ENCODE assay signal across 22 cellular contexts in genomic region chr7:159118623-159119022, GRCh38. TPM values are rescaled to one million over a fixed set of nuclear protein-coding genes. Genes with fewer than 3 reads are reported as not detected.
"Had no signal": no experiment of that assay in that cellular context is flagged by ENCODE, and none has a peak within 500 bp of the region (broad histone marks: within the 10 kb centered on the region; RNA-seq: fewer than 3 reads in every experiment).

No MANE protein-coding gene starts in this region.

- H3K9me3 ChIP-seq: adrenal gland, ascending aorta, neutrophil, ovary, psoas muscle, vagina had no signal

- H3K36me3 Mint-ChIP-seq: activated CD4-positive, alpha-beta memory T cell treated with anti-CD3 and anti-CD28 coated beads for 36 hours; activated naive CD4-positive, alpha-beta T cell treated with anti-CD3 and anti-CD28 coated beads, Interleukin-2, amount 50 U/mL, for 24 hours; naive B cell; stimulated activated naive B cell treated with anti-CD40 and anti-IgM and Interleukin-4, amounts not matched to agents 10 μg/mL and 1 μg/mL and 100 μg/mL, for 72 hours had no signal

- ATAC-seq: esophagus mucosa; psoas muscle; stimulated activated naive B cell treated with anti-CD40 and anti-IgM and Interleukin-4, amounts not matched to agents 10 μg/mL and 1 μg/mL and 100 μg/mL, for 72 hours had no signal

- DNase-seq: activated CD4-positive, alpha-beta memory T cell treated with anti-CD3 and anti-CD28 coated beads for 36 hours; activated CD4-positive, alpha-beta T cell treated with anti-CD3 and anti-CD28 coated beads for 48 hours; activated T-cell treated with anti-CD3 and anti-CD28 coated beads for 4 hours; adrenal gland; brain microvascular endothelial cell; central memory CD4-positive, alpha-beta T cell; dermis blood vessel endothelial cell; effector CD8-positive, alpha-beta T cell; foreskin melanocyte; immature natural killer cell; mesenchymal stem cell; naive B cell; stimulated activated CD4-positive, alpha-beta T cell treated with anti-CD3 and anti-CD28 coated beads, Interleukin-2, amount 100 ng/mL, for 24 hours; stimulated activated naive B cell treated with anti-CD40 and anti-IgM and Interleukin-4, amounts not matched to agents 10 μg/mL and 1 μg/mL and 100 μg/mL, for 72 hours; trophoblast cell had no signal

- H3K4me1 Mint-ChIP-seq: activated naive CD4-positive, alpha-beta T cell treated with anti-CD3 and anti-CD28 coated beads, Interleukin-2, amount 50 U/mL, for 24 hours; immature natural killer cell; naive B cell; stimulated activated naive B cell treated with anti-CD40 and anti-IgM and Interleukin-4, amounts not matched to agents 10 μg/mL and 1 μg/mL and 100 μg/mL, for 72 hours had no signal

- H3K4me3 ChIP-seq: adrenal gland, ascending aorta, ovary, psoas muscle, vagina had no signal

- H3K36me3 ChIP-seq: adrenal gland, ascending aorta, brain microvascular endothelial cell, neutrophil, ovary, vagina had no signal

- H3K9me3 Mint-ChIP-seq: activated naive CD4-positive, alpha-beta T cell treated with anti-CD3 and anti-CD28 coated beads, Interleukin-2, amount 50 U/mL, for 24 hours; immature natural killer cell had no signal

- H3K27ac ChIP-seq: adrenal gland, ascending aorta, brain microvascular endothelial cell, neutrophil, ovary, psoas muscle, vagina had no signal

- H3K27ac Mint-ChIP-seq: activated CD4-positive, alpha-beta memory T cell treated with anti-CD3 and anti-CD28 coated beads for 36 hours; activated naive CD4-positive, alpha-beta T cell treated with anti-CD3 and anti-CD28 coated beads, Interleukin-2, amount 50 U/mL, for 24 hours; immature natural killer cell; naive B cell; stimulated activated naive B cell treated with anti-CD40 and anti-IgM and Interleukin-4, amounts not matched to agents 10 μg/mL and 1 μg/mL and 100 μg/mL, for 72 hours had no signal

- H3K4me1 ChIP-seq: adrenal gland, ascending aorta, psoas muscle had no signal

- H3K27me3 ChIP-seq: adrenal gland, ascending aorta, brain microvascular endothelial cell, ovary, vagina had no signal

- H3K4me3 Mint-ChIP-seq: activated CD4-positive, alpha-beta memory T cell treated with anti-CD3 and anti-CD28 coated beads for 36 hours; activated naive CD4-positive, alpha-beta T cell treated with anti-CD3 and anti-CD28 coated beads, Interleukin-2, amount 50 U/mL, for 24 hours; immature natural killer cell; naive B cell; stimulated activated naive B cell treated with anti-CD40 and anti-IgM and Interleukin-4, amounts not matched to agents 10 μg/mL and 1 μg/mL and 100 μg/mL, for 72 hours had no signal

RNA-seq across cellular contexts. Expression of gene VIPR2, which starts 26.0 kb away (rescaled TPM):
- total RNA-seq: dermis blood vessel endothelial cell had no signal
